Comparison of ENCODE assay signal across 12 cellular contexts in genomic region chrX:68936608-68937007, GRCh38.
DNase-seq lines count a peak whose midpoint lies in the region; TF ChIP-seq lines count a peak whose summit lies in the region.
"Had no signal": no experiment of that assay in that cellular context is flagged by ENCODE, and none has a peak within 500 bp of the region (broad histone marks: within the 10 kb centered on the region; RNA-seq: fewer than 3 reads in every experiment).

No MANE protein-coding gene starts in this region.

- H3K27me3 ChIP-seq in SK-N-SH (ENCODE audit: insufficient read depth), result no peaks in the 10 kb centered on the region
- H3K27me3 ChIP-seq in trophoblast cell (ENCODE audit: insufficient read depth, low read length), result no peaks in the 10 kb centered on the region
- H3K27me3 ChIP-seq in A673 (replicated peaks; ENCODE audit: insufficient read depth, low read depth, low read length, poor library complexity), result no peaks in the 10 kb centered on the region

- no peaks in the 10 kb centered on the region for H3K79me1 ChIP-seq in trophoblast cell (ENCODE audit: low read length)

- no peak overlapping the region for H2AK5ac ChIP-seq in trophoblast cell (ENCODE audit: low read length)

- H4K12ac ChIP-seq in trophoblast cell (ENCODE audit: low read depth, low read length), result no peak overlapping the region

- no peak overlapping the region for H2AFZ ChIP-seq in SK-N-SH (ENCODE audit: low read depth)
- H2AFZ ChIP-seq in trophoblast cell (ENCODE audit: insufficient read depth, low read length, poor library complexity), result no peak overlapping the region

- POLR2A ChIA-PET in SK-N-SH (lab: Yijun Ruan, JAX) (no interaction called here), A673 (lab: Charles Lee; ENCODE audit: low non-redundant PET) (no interaction called here)

- H3K9ac ChIP-seq in SK-N-SH (no peak overlapping the region), trophoblast cell (ENCODE audit: low read length) (no peak overlapping the region)

- no peak overlapping the region for H3K14ac ChIP-seq in trophoblast cell (ENCODE audit: low read length)

- no peak overlapping the region for H3K23ac ChIP-seq in trophoblast cell (ENCODE audit: low read length)

- TF ChIP-seq CTCF in SK-N-SH (IDR thresholded peaks at IDR 0.05) (no peak), fibroblast of the aortic adventitia (IDR thresholded peaks at IDR 0.05; ENCODE audit: insufficient read depth, low read length) (no peak), A673 (conservative IDR thresholded peaks at IDR 0.05; ENCODE audit: low read depth, low read length) (no peak)

- DNase-seq in Caki2 (ENCODE audit: low read depth) (peak; percentile 1), SK-N-SH (no peak), fibroblast of the aortic adventitia (ENCODE audit: low read depth) (peak; percentile 82), trophoblast cell (peak; percentile 24 to 44), activated gamma-delta T cell (lab: John Stamatoyannopoulos, UW) (no peak), NCI-H2171 (lab: John Stamatoyannopoulos, UW) (no peak), A673 (ENCODE audit: low spot score) (no peak), mucosa of gallbladder (ENCODE audit: low spot score) (no peak)
- DNase-seq: activated gamma-delta T cell treated with Interleukin-2 at 50 U/mL for 16 hours, DMS 273 treated with DMSO at 0.1 percent for 48 hours, kidney, NCI-H1105 treated with DMSO at 0.1 percent for 48 hours had no signal

- no peak overlapping the region for H2BK120ac ChIP-seq in trophoblast cell (ENCODE audit: insufficient read depth, low read length, poor library complexity)

- H3K79me2 ChIP-seq in SK-N-SH (ENCODE audit: insufficient read depth) (no peaks in the 10 kb centered on the region), trophoblast cell (ENCODE audit: control insufficient read depth, insufficient read depth, low read length, poor library complexity) (no peaks in the 10 kb centered on the region)

- no peak overlapping the region for H3K4me2 ChIP-seq in SK-N-SH
- no peak overlapping the region for H3K4me2 ChIP-seq in trophoblast cell (ENCODE audit: low read length)

- no peaks in the 10 kb centered on the region for H4K20me1 ChIP-seq in SK-N-SH (ENCODE audit: insufficient read depth)

- TF ChIP-seq EP300 in SK-N-SH (IDR thresholded peaks at IDR 0.05; ENCODE audit: borderline replicate concordance in 1 of 2, low read depth in 1 of 2, low read length in 1 of 2), result no peak

- H3F3A ChIP-seq in SK-N-SH (replicated peaks; ENCODE audit: insufficient read depth), result no peaks in the 10 kb centered on the region

- H3K4me1 ChIP-seq in SK-N-SH (ENCODE audit: control insufficient read depth in 1 of 2, insufficient read depth in 2 of 2, low read depth in 1 of 2, low read length in 1 of 2) (no peaks in the 10 kb centered on the region), trophoblast cell (ENCODE audit: control insufficient read depth in 1 of 2, insufficient read depth in 2 of 2, low read length in 2 of 2) (peaks cover 0 to 8% of the 10 kb centered on the region in 2 experiments), A673 (ENCODE audit: insufficient read depth, low read length, poor library complexity, severe bottlenecking) (peaks cover 15% of the 10 kb centered on the region)

- intact Hi-C loops in A673 (cut with micrococcal nuclease; ENCODE audit: unreplicated experiment), result no loop called here

- H3K4ac ChIP-seq in trophoblast cell (ENCODE audit: low read depth, low read length), result no peak overlapping the region

- H3K27ac ChIP-seq in SK-N-SH (ENCODE audit: low read depth in 2 of 2, low read length in 1 of 2) (no peak overlapping the region), trophoblast cell (ENCODE audit: low read depth, low read length) (no peak overlapping the region), A673 (ENCODE audit: low read depth, low read length, poor library complexity, severe bottlenecking) (no peak overlapping the region)

- CTCF ChIA-PET in SK-N-SH (lab: Yijun Ruan, JAX) (interaction anchor here (2.3 kb wide), 1 partner anchor 10 kb away, joined by 10 read pairs; no protein-coding TSS in a partner anchor), A673 (lab: Charles Lee) (no interaction called here)

- H3K4me3 ChIP-seq in SK-N-SH (ENCODE audit: low read depth in 2 of 2, low read length in 1 of 2) (no peak overlapping the region), fibroblast of the aortic adventitia (ENCODE audit: low read depth, low read length) (no peak overlapping the region), trophoblast cell (ENCODE audit: low read depth, low read length) (no peak overlapping the region), A673 (ENCODE audit: low read depth, low read length, poor library complexity, severe bottlenecking) (no peak overlapping the region)

- H3K18ac ChIP-seq in trophoblast cell (ENCODE audit: low read length), result no peak overlapping the region

- BruUV-seq in A673 (replicated peaks; lab: Mats Ljungman, UMichigan), result no TSS peak

- H3K9me2 ChIP-seq in SK-N-SH, result no peaks in the 10 kb centered on the region

- no peak overlapping the region for H2BK5ac ChIP-seq in trophoblast cell (ENCODE audit: low read depth, low read length, poor library complexity)

- H3K9me3 ChIP-seq in SK-N-SH, result no peaks in the 10 kb centered on the region
- no peaks in the 10 kb centered on the region for H3K9me3 ChIP-seq in trophoblast cell (ENCODE audit: insufficient read depth, low read depth, low read length)
- no peaks in the 10 kb centered on the region for H3K9me3 ChIP-seq in A673 (ENCODE audit: low read depth, low read length, poor library complexity, severe bottlenecking)

- H4K91ac ChIP-seq in trophoblast cell (ENCODE audit: low read depth, low read length), result no peak overlapping the region

- no peak for TF ChIP-seq RAD21 in SK-N-SH (IDR thresholded peaks at IDR 0.05; ENCODE audit: low read length)

- H3K36me3 ChIP-seq in SK-N-SH (replicated peaks in 1 of 2; ENCODE audit: control insufficient read depth in 1 of 2, insufficient read depth in 2 of 2, low read length in 1 of 2) (no peaks in the 10 kb centered on the region), trophoblast cell (ENCODE audit: control insufficient read depth in 1 of 2, insufficient read depth in 2 of 2, low read length in 2 of 2) (no peaks in the 10 kb centered on the region), A673 (ENCODE audit: insufficient read depth, low read length, poor library complexity, severe bottlenecking) (no peaks in the 10 kb centered on the region)

- no peak overlapping the region for H4K8ac ChIP-seq in trophoblast cell (ENCODE audit: low read depth, low read length)

- H2BK12ac ChIP-seq in trophoblast cell (ENCODE audit: low read length), result no peak overlapping the region

- in situ Hi-C loops in Caki2 (cut with HindIII; ENCODE audit: low pct_unique_long_range_greater_than_20kb, low sequenced_read_pairs), result no loop called here

TF ChIP-seq in SK-N-SH, 30 proteins besides CTCF, POLR2A, EP300 and RAD21:
- no peak for TF ChIP-seq YY1 (IDR thresholded peaks at IDR 0.05; ENCODE audit: low read depth)
- TF ChIP-seq GATA2 (CRISPR knock-in tag; IDR thresholded peaks at IDR 0.05), result no peak
- peak; percentile 27; the same call in 1 of the 2 replicates for TF ChIP-seq JUND (IDR thresholded peaks at IDR 0.05)
- TF ChIP-seq ZBTB33 (IDR thresholded peaks at IDR 0.05; ENCODE audit: borderline replicate concordance, low read depth), result no peak
- TF ChIP-seq FOSL2 (IDR thresholded peaks at IDR 0.05; ENCODE audit: borderline replicate concordance, low read depth), result peak; percentile 50; the same call in 1 of the 2 replicates
- TF ChIP-seq TCF12 (IDR thresholded peaks at IDR 0.05), result peak; percentile 37; the same call in 1 of the 2 replicates
- TF ChIP-seq MXI1 (IDR thresholded peaks at IDR 0.05; ENCODE audit: low read depth, low read length), result no peak
- TF ChIP-seq, protein P1, sequence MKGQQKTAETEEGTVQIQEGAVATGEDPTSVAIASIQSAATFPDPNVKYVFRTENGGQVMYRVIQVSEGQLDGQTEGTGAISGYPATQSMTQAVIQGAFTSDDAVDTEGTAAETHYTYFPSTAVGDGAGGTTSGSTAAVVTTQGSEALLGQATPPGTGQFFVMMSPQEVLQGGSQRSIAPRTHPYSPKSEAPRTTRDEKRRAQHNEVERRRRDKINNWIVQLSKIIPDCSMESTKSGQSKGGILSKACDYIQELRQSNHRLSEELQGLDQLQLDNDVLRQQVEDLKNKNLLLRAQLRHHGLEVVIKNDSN (IDR thresholded peaks at IDR 0.05; ENCODE audit: borderline replicate concordance, low read depth), result no peak
- TF ChIP-seq MAX (IDR thresholded peaks at IDR 0.05; ENCODE audit: low read depth), result no peak
TF ChIP-seq in SK-N-SH: peak in this region for 3.

Comparison
In these comparisons a context has a peak if more than half of its experiments do, and no peak if none do; other contexts are left out.
1. DNase-seq: peak in Caki2 (single experiment), fibroblast of the aortic adventitia (single experiment) and trophoblast cell (2 of 2); none in SK-N-SH (single experiment), activated gamma-delta T cell (single experiment), NCI-H2171 (single experiment), A673 (single experiment) and mucosa of gallbladder (single experiment).